ENCODE assay signal across 12 cellular contexts in the genomic region with DNA sequence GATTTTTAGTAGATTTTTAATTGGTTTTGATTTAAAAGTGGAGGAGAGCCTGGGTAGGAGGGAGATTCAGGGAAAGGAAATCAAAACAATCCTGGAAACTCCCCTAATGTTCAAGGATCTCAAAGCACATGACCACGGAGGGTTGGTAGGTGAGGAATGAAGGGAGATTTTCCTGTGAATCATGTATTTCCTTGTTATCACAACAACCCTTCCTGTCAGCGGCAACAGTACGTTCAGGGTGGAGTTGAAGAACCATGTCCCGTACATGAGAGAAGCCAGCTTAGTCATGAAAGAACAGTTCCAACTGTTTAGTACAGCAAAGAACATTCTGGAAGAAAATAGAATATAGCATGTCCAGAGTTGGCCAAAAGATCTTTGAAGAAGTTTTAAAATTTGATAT.
DNase-seq lines count a peak whose midpoint lies in the region; TF ChIP-seq lines count a peak whose summit lies in the region.
"Had no signal": no experiment of that assay in that cellular context is flagged by ENCODE, and none has a peak within 500 bp of the region (broad histone marks: within the 10 kb centered on the region; RNA-seq: fewer than 3 reads in every experiment).

No MANE protein-coding gene starts in this region.

- TF ChIP-seq CTCF in suprapubic skin (IDR thresholded peaks at IDR 0.05): no peak
- no peak for TF ChIP-seq CTCF in OCI-LY7 (conservative IDR thresholded peaks at IDR 0.05; ENCODE audit: low read length)

- peaks cover 6% of the 10 kb centered on the region for H3K27me3 Mint-ChIP-seq in activated naive CD8-positive, alpha-beta T cell treated with anti-CD3 and anti-CD28 coated beads for 36 hours

- H3K4me1 Mint-ChIP-seq in activated naive CD8-positive, alpha-beta T cell treated with anti-CD3 and anti-CD28 coated beads for 36 hours: no peaks in the 10 kb centered on the region
- H3K4me1 Mint-ChIP-seq: activated CD4-positive, alpha-beta T cell treated with anti-CD3 and anti-CD28 coated beads for 36 hours; natural killer cell had no signal

- TF ChIP-seq EP300 in suprapubic skin (IDR thresholded peaks at IDR 0.05): no peak

- no peak overlapping the region for H3K4me3 Mint-ChIP-seq in activated naive CD8-positive, alpha-beta T cell treated with anti-CD3 and anti-CD28 coated beads for 36 hours
- H3K4me3 Mint-ChIP-seq: activated CD4-positive, alpha-beta T cell treated with anti-CD3 and anti-CD28 coated beads for 36 hours; natural killer cell had no signal

- H3K36me3 ChIP-seq in suprapubic skin: no peaks in the 10 kb centered on the region
- H3K36me3 ChIP-seq in OCI-LY7 (ENCODE audit: insufficient read depth, low read length): no peaks in the 10 kb centered on the region

- intact Hi-C loops in OCI-LY7 (cut with micrococcal nuclease; ENCODE audit: unreplicated experiment): no loop called here

- no peak overlapping the region for H2AFZ ChIP-seq in OCI-LY7 (ENCODE audit: low read length)

- no peaks in the 10 kb centered on the region for H3K9me3 ChIP-seq in suprapubic skin
- H3K9me3 ChIP-seq in OCI-LY7 (ENCODE audit: low read length): no peaks in the 10 kb centered on the region

- H3K4me1 ChIP-seq in suprapubic skin (peaks cover 23% of the 10 kb centered on the region), OCI-LY7 (ENCODE audit: insufficient read depth, low read length, poor library complexity, severe bottlenecking) (peaks cover 11% of the 10 kb centered on the region)

- DNase-seq in HCEC 1CT (peak; percentile 37), astrocyte of the hippocampus (ENCODE audit: low read depth, low spot score) (peak; percentile 72), iris pigment epithelial cell (ENCODE audit: low read depth) (peak; percentile 94), suprapubic skin (ENCODE audit: low spot score in 2 of 2) (no peak), SIG-M5 (lab: John Stamatoyannopoulos, UW) (no peak), midbrain (lab: John Stamatoyannopoulos, UW) (no peak), OCI-LY7 (ENCODE audit: low spot score) (no peak)
- DNase-seq in activated naive CD8-positive, alpha-beta T cell treated with anti-CD3 and anti-CD28 coated beads for 36 hours: no peak
- DNase-seq: activated CD4-positive, alpha-beta T cell treated with anti-CD3 and anti-CD28 coated beads for 36 hours; central memory CD4-positive, alpha-beta T cell; natural killer cell; NCI-H69 had no signal

- no TSS peak for BruUV-seq in OCI-LY7 (replicated peaks; lab: Mats Ljungman, UMichigan)

- no peak overlapping the region for H3K27ac Mint-ChIP-seq in activated naive CD8-positive, alpha-beta T cell treated with anti-CD3 and anti-CD28 coated beads for 36 hours
- H3K27ac Mint-ChIP-seq: activated CD4-positive, alpha-beta T cell treated with anti-CD3 and anti-CD28 coated beads for 36 hours; natural killer cell had no signal

- TF ChIP-seq POLR2A in suprapubic skin (IDR thresholded peaks at IDR 0.05): no peak

- 14% methylated on average over 4 of the region's 4 CpGs for WGBS in suprapubic skin

- H3K9me3 Mint-ChIP-seq in activated naive CD8-positive, alpha-beta T cell treated with anti-CD3 and anti-CD28 coated beads for 36 hours: peaks cover 1% of the 10 kb centered on the region
- H3K9me3 Mint-ChIP-seq: natural killer cell had no signal

- POLR2A ChIA-PET in OCI-LY7 (lab: Charles Lee): interaction anchor here (0.8 kb wide), 1 partner anchor 58 kb away, joined by 4 read pairs; no protein-coding TSS in a partner anchor

- H3K79me2 ChIP-seq in OCI-LY7 (ENCODE audit: insufficient read depth, low read depth, low read length): no peaks in the 10 kb centered on the region

- H3K9me2 ChIP-seq in OCI-LY7 (ENCODE audit: insufficient read depth, low read length): no peaks in the 10 kb centered on the region

- H3K27ac ChIP-seq in suprapubic skin (peak overlapping the region; percentile 47), OCI-LY7 (ENCODE audit: low read depth, low read length, poor library complexity, severe bottlenecking) (no peak overlapping the region)

- H3K4me2 ChIP-seq in OCI-LY7 (ENCODE audit: low read length): no peak overlapping the region

- no peaks in the 10 kb centered on the region for H3K27me3 ChIP-seq in suprapubic skin

- H3K36me3 Mint-ChIP-seq in activated naive CD8-positive, alpha-beta T cell treated with anti-CD3 and anti-CD28 coated beads for 36 hours: no peaks in the 10 kb centered on the region
- H3K36me3 Mint-ChIP-seq: natural killer cell had no signal

- H4K20me1 ChIP-seq in OCI-LY7 (ENCODE audit: insufficient read depth, low read length): no peaks in the 10 kb centered on the region

- CTCF ChIA-PET in OCI-LY7 (lab: Charles Lee; ENCODE audit: unreplicated experiment): no interaction called here

- H3K4me3 ChIP-seq in suprapubic skin: no peak overlapping the region
- H3K4me3 ChIP-seq in OCI-LY7 (ENCODE audit: low read depth, low read length, poor library complexity, severe bottlenecking): no peak overlapping the region

Comparison
In these comparisons a context has a peak if more than half of its experiments do, and no peak if none do; other contexts are left out.
1. DNase-seq: peak in HCEC 1CT (single experiment), astrocyte of the hippocampus (single experiment) and iris pigment epithelial cell (single experiment); none in suprapubic skin (0 of 2), activated naive CD8-positive, alpha-beta T cell treated with anti-CD3 and anti-CD28 coated beads for 36 hours (single experiment), SIG-M5 (single experiment), midbrain (single experiment) and OCI-LY7 (single experiment).